In genomic region chr5:10323588-10324488, GRCh38 we compare ENCODE assay signal across 1 cellular context.
TF ChIP-seq lines count a peak whose summit lies in the region.

No MANE protein-coding gene starts in this region.

TF ChIP-seq in K562, 482 proteins besides CTCF, POLR2A, EP300 and RAD21 (continues in another document):
- TF ChIP-seq ZNF23 (CRISPR knock-in tag; IDR thresholded peaks at IDR 0.05) (no peak), ZNF445 (CRISPR knock-in tag; IDR thresholded peaks at IDR 0.05; ENCODE audit: low read depth) (no peak), ZNF165 (CRISPR knock-in tag; IDR thresholded peaks at IDR 0.05; ENCODE audit: borderline replicate concordance) (no peak), NR3C1 (CRISPR knock-in tag; IDR thresholded peaks at IDR 0.05) (no peak), MYNN (IDR thresholded peaks at IDR 0.05) (no peak), MYNN (CRISPR knock-in tag; IDR thresholded peaks at IDR 0.05) (no peak), DPF2 (IDR thresholded peaks at IDR 0.05) (peak; percentile 75), ZNF696 (CRISPR knock-in tag; conservative IDR thresholded peaks at IDR 0.05) (no peak), NR2F6 (CRISPR knock-in tag; IDR thresholded peaks at IDR 0.05) (no peak), NRF1 (conservative IDR thresholded peaks at IDR 0.05 in 1 of 2, IDR thresholded peaks at IDR 0.05 in 1 of 2) (peak in 1 of 2 experiments; percentile 47; a peak in 2 of 4 replicates), ETV6 (IDR thresholded peaks at IDR 0.05; ENCODE audit: borderline replicate concordance in 1 of 2, low read depth in 2 of 2, low read length in 1 of 2) (no peak), ETV6 (CRISPR knock-in tag; IDR thresholded peaks at IDR 0.05; ENCODE audit: borderline replicate concordance) (no peak), ZNF282 (CRISPR knock-in tag; IDR thresholded peaks at IDR 0.05) (no peak), RAD51 (IDR thresholded peaks at IDR 0.05; ENCODE audit: borderline replicate concordance, low read depth) (no peak), HINFP (tag; conservative IDR thresholded peaks at IDR 0.05; ENCODE audit: low read depth) (0 out of 2 replicates have a peak, but pooled peaks have one; percentile 22), NCOR1 (IDR thresholded peaks at IDR 0.05) (peak; percentile 3; the same call in 1 of the 2 replicates), ELF2 (CRISPR knock-in tag; IDR thresholded peaks at IDR 0.05) (no peak), CBX2 (IDR thresholded peaks at IDR 0.05; ENCODE audit: insufficient read depth, low read length, poor library complexity, severe bottlenecking) (no peak), MGA (IDR thresholded peaks at IDR 0.05) (peak; percentile 26; the same call in 1 of the 2 replicates), KDM1A (IDR thresholded peaks at IDR 0.05) (peak; percentile 89 to 90; a peak in 3 of 4 replicates), RFX1 (IDR thresholded peaks at IDR 0.05) (peak; percentile 58), BACH1 (tag; IDR thresholded peaks at IDR 0.05) (peak; percentile 78; the same call in 1 of the 2 replicates), SFPQ (IDR thresholded peaks at IDR 0.05; ENCODE audit: low read depth, low read length) (no peak), LCOR (CRISPR knock-in tag; IDR thresholded peaks at IDR 0.05) (0 out of 2 replicates have a peak, but pooled peaks have one; percentile 32), SMARCA4 (IDR thresholded peaks at IDR 0.05) (peak; percentile 49; the same call in 1 of the 2 replicates), MAFK (IDR thresholded peaks at IDR 0.05; ENCODE audit: low read length) (peak; percentile 72), ZNF408 (CRISPR knock-in tag; IDR thresholded peaks at IDR 0.05; ENCODE audit: low read depth) (no peak), STAT5B (CRISPR knock-in tag; IDR thresholded peaks at IDR 0.05) (no peak), HDAC2 (IDR thresholded peaks at IDR 0.05) (peak; percentile 88), HEY1 (CRISPR knock-in tag; IDR thresholded peaks at IDR 0.05; ENCODE audit: borderline replicate concordance) (no peak), MAFG (tag; conservative IDR thresholded peaks at IDR 0.05) (peak; percentile 93), NBN (IDR thresholded peaks at IDR 0.05; ENCODE audit: low read depth) (0 out of 2 replicates have a peak, but pooled peaks have one; percentile 62), FOXP4 (CRISPR knock-in tag; IDR thresholded peaks at IDR 0.05; ENCODE audit: borderline replicate concordance) (no peak), YY1 (IDR thresholded peaks at IDR 0.05; ENCODE audit: borderline replicate concordance in 1 of 3, control insufficient read depth in 1 of 3, extremely low read depth in 1 of 3, insufficient read depth in 3 of 3, insufficient read length in 1 of 3, insufficient replicate concordance in 2 of 3, low read depth in 1 of 3, low read length in 2 of 3) (no peak), NCOA6 (IDR thresholded peaks at IDR 0.05) (peak; percentile 30; the same call in 1 of the 2 replicates), NCOA4 (IDR thresholded peaks at IDR 0.05; ENCODE audit: partially characterized antibody) (no peak), NFE2 (IDR thresholded peaks at IDR 0.05; ENCODE audit: low read depth) (peak; percentile 89)
- TF ChIP-seq, protein P1, sequence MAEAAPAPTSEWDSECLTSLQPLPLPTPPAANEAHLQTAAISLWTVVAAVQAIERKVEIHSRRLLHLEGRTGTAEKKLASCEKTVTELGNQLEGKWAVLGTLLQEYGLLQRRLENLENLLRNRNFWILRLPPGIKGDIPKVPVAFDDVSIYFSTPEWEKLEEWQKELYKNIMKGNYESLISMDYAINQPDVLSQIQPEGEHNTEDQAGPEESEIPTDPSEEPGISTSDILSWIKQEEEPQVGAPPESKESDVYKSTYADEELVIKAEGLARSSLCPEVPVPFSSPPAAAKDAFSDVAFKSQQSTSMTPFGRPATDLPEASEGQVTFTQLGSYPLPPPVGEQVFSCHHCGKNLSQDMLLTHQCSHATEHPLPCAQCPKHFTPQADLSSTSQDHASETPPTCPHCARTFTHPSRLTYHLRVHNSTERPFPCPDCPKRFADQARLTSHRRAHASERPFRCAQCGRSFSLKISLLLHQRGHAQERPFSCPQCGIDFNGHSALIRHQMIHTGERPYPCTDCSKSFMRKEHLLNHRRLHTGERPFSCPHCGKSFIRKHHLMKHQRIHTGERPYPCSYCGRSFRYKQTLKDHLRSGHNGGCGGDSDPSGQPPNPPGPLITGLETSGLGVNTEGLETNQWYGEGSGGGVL (CRISPR knock-in tag; IDR thresholded peaks at IDR 0.05), result no peak
- TF ChIP-seq, protein P2, sequence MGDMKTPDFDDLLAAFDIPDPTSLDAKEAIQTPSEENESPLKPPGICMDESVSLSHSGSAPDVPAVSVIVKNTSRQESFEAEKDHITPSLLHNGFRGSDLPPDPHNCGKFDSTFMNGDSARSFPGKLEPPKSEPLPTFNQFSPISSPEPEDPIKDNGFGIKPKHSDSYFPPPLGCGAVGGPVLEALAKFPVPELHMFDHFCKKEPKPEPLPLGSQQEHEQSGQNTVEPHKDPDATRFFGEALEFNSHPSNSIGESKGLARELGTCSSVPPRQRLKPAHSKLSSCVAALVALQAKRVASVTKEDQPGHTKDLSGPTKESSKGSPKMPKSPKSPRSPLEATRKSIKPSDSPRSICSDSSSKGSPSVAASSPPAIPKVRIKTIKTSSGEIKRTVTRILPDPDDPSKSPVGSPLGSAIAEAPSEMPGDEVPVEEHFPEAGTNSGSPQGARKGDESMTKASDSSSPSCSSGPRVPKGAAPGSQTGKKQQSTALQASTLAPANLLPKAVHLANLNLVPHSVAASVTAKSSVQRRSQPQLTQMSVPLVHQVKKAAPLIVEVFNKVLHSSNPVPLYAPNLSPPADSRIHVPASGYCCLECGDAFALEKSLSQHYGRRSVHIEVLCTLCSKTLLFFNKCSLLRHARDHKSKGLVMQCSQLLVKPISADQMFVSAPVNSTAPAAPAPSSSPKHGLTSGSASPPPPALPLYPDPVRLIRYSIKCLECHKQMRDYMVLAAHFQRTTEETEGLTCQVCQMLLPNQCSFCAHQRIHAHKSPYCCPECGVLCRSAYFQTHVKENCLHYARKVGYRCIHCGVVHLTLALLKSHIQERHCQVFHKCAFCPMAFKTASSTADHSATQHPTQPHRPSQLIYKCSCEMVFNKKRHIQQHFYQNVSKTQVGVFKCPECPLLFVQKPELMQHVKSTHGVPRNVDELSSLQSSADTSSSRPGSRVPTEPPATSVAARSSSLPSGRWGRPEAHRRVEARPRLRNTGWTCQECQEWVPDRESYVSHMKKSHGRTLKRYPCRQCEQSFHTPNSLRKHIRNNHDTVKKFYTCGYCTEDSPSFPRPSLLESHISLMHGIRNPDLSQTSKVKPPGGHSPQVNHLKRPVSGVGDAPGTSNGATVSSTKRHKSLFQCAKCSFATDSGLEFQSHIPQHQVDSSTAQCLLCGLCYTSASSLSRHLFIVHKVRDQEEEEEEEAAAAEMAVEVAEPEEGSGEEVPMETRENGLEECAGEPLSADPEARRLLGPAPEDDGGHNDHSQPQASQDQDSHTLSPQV (IDR thresholded peaks at IDR 0.05), result peak; percentile 54; the same call in 1 of the 2 replicates
